2 cellular contexts compared by ENCODE assay signal in the genomic region with DNA sequence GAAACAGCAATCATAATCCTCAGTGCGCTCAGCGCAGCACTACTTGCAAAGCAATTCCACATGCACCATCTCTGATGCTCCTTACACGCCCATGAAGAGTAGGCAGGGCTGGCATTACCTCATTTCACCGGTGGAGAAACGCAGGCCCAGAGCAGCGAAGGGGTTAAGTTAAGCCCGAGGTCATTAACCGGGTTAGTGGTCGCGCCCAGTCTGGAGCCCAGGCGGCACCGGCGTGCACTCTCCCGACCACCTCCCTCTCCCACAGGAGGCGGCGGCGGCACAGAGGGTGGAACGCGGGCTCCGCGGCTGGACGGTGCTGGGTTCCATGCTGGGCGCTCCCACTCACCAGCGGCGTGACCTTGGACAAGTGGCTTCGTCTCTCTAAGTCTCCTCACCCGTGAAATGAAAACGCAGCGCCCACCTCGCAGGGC.
A peak's percentile ranks its signal among the peaks of the same experiment; 100 is the strongest.
TF ChIP-seq lines count a peak whose summit lies in the region.

No MANE protein-coding gene starts in this region.

TF ChIP-seq in HCT116, 20 proteins besides CTCF, POLR2A, EP300 and RAD21:
- TF ChIP-seq ZFX (IDR thresholded peaks at IDR 0.05) = 0 out of 2 replicates have a peak, but pooled peaks have one; percentile 79
- TF ChIP-seq FOSL1 (IDR thresholded peaks at IDR 0.05; ENCODE audit: low read depth) = no peak
- no peak for TF ChIP-seq EGR1 (IDR thresholded peaks at IDR 0.05; ENCODE audit: low read depth)
- no peak for TF ChIP-seq SP1 (IDR thresholded peaks at IDR 0.05; ENCODE audit: low read depth)
TF ChIP-seq in HCT116: peak in this region for 1.

TF ChIP-seq in H1, 55 proteins besides CTCF, POLR2A, EP300 and RAD21:
- TF ChIP-seq POLR2AphosphoS5 (IDR thresholded peaks at IDR 0.05; ENCODE audit: low read depth, low read length) (0 out of 2 replicates have a peak, but pooled peaks have one; percentile 24), TAF1 (IDR thresholded peaks at IDR 0.05; ENCODE audit: low read depth, low read length) (no peak), TEAD4 (IDR thresholded peaks at IDR 0.05; ENCODE audit: low read depth, low read length) (no peak)
